In the genomic region with DNA sequence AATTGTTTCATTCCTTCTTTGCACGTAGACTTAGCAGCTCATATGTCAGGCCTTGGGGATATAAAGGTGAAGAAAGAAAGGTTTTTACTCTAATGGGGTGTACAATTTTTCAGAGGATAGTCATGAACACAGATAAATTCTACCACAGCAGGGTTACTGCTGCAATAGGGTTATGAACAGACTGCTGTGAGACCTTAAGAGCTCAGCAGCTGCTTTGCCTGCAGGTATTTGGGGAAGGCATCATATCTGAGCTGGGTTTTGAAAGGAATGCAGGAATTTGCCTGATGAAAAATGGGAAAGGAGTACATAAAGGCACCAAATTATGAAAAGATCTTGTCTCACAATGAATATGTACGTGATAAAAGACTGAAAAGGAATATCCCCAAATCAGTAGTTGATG, we compare ENCODE assay signal across 26 cellular contexts.
DNase-seq lines count a peak whose midpoint lies in the region; ATAC-seq and TF ChIP-seq lines count a peak whose summit lies in the region.
"Had no signal": no experiment of that assay in that cellular context is flagged by ENCODE, and none has a peak within 500 bp of the region (broad histone marks: within the 10 kb centered on the region; RNA-seq: fewer than 3 reads in every experiment).

No MANE protein-coding gene starts in this region.

- no peak overlapping the region for H3K27ac Mint-ChIP-seq in natural killer cell
- H3K27ac Mint-ChIP-seq: activated B cell treated with CpG ODN at 0.5 μM for 24 hours; brain; naive thymus-derived CD4-positive, alpha-beta T cell had no signal

- H3K4me1 Mint-ChIP-seq in natural killer cell: no peaks in the 10 kb centered on the region
- H3K4me1 Mint-ChIP-seq: activated B cell treated with CpG ODN at 0.5 μM for 24 hours; naive thymus-derived CD4-positive, alpha-beta T cell had no signal

- H3K9ac ChIP-seq in adipocyte (ENCODE audit: low read length): no peak overlapping the region

- no peaks in the 10 kb centered on the region for H3K4me1 ChIP-seq in adipocyte (ENCODE audit: control insufficient read depth, insufficient read depth, low read length)
- H3K4me1 ChIP-seq: psoas muscle, tibial nerve had no signal

- intact Hi-C loops in natural killer cell (cut with micrococcal nuclease): no loop called here

- H3K36me3 Mint-ChIP-seq in natural killer cell: no peaks in the 10 kb centered on the region
- H3K36me3 Mint-ChIP-seq: naive thymus-derived CD4-positive, alpha-beta T cell had no signal

- no peaks in the 10 kb centered on the region for H3K36me3 ChIP-seq in adipocyte (ENCODE audit: control insufficient read depth, insufficient read depth, low read length, severe bottlenecking)
- H3K36me3 ChIP-seq: tibial nerve had no signal

- no peak for ATAC-seq in natural killer cell
- ATAC-seq: left ventricle myocardium superior; naive thymus-derived CD4-positive, alpha-beta T cell; psoas muscle had no signal

- DNase-seq in NCI-H2227 (lab: John Stamatoyannopoulos, UW; ENCODE audit: unreplicated experiment) (peak; percentile 24), NCI-H2227 treated with DMSO at 0.1 percent for 48 hours (lab: John Stamatoyannopoulos, UW) (no peak), adipocyte (ENCODE audit: low read depth) (peak; percentile 10), fibroblast of pulmonary artery (ENCODE audit: low read depth) (peak; percentile 44), retina (peak; percentile 27), natural killer cell (no peak), kidney glomerular epithelial cell (lab: John Stamatoyannopoulos, UW) (no peak)
- DNase-seq in activated CD8-positive, alpha-beta memory T cell treated with anti-CD3 and anti-CD28 coated beads for 24 hours: no peak
- DNase-seq: activated B cell treated with CpG ODN at 0.5 μM for 24 hours; activated gamma-delta T cell treated with Interleukin-2 at 50 U/mL for 16 hours; activated T-cell treated with anti-CD3 and anti-CD28 coated beads, Interleukin-2, amount 50 U/mL, for 48 hours; GOT3; left ventricle myocardium superior; midbrain; MM.1S; naive thymus-derived CD4-positive, alpha-beta T cell; NCI-H1105 treated with DMSO at 0.1 percent for 48 hours; NCI-H2029 treated with DMSO at 0.1 percent for 48 hours; NCI-H345; nucleus accumbens; psoas muscle; stimulated activated CD4-positive, alpha-beta T cell treated with anti-CD3 and anti-CD28 coated beads, Interleukin-15, amount 100 ng/mL, for 24 hours; stimulated activated CD4-positive, alpha-beta T cell treated with anti-CD3 and anti-CD28 coated beads, Interleukin-4, amount 100 ng/mL, for 4 hours; T-helper 1 cell had no signal

- no peak for TF ChIP-seq CTCF in fibroblast of pulmonary artery (IDR thresholded peaks at IDR 0.05; ENCODE audit: low read length, missing control alignments)
- TF ChIP-seq CTCF in natural killer cell (IDR thresholded peaks at IDR 0.05): no peak

- H3K27me3 ChIP-seq in adipocyte (replicated peaks; ENCODE audit: control insufficient read depth, insufficient read depth, low read length): no peaks in the 10 kb centered on the region
- H3K27me3 ChIP-seq: tibial nerve had no signal

- H3K4me3 ChIP-seq in adipocyte (ENCODE audit: low read length) (no peak overlapping the region), fibroblast of pulmonary artery (replicated peaks; ENCODE audit: low read depth, low read length) (no peak overlapping the region)
- H3K4me3 ChIP-seq: psoas muscle, tibial nerve had no signal

- no peaks in the 10 kb centered on the region for H3K9me3 Mint-ChIP-seq in natural killer cell

- no peak overlapping the region for H3K4me3 Mint-ChIP-seq in natural killer cell
- H3K4me3 Mint-ChIP-seq: activated B cell treated with CpG ODN at 0.5 μM for 24 hours; brain; naive thymus-derived CD4-positive, alpha-beta T cell had no signal

- H3K27me3 Mint-ChIP-seq in natural killer cell (ENCODE audit: low read depth in 2 of 2): no peaks in the 10 kb centered on the region
- H3K27me3 Mint-ChIP-seq: activated B cell treated with CpG ODN at 0.5 μM for 24 hours had no signal

- peaks cover 14% of the 10 kb centered on the region for H3K9me3 ChIP-seq in adipocyte (ENCODE audit: control insufficient read depth, low read length)
- H3K9me3 ChIP-seq: psoas muscle had no signal

Comparison
In these comparisons a context has a peak if more than half of its experiments do, and no peak if none do; other contexts are left out.
1. DNase-seq: peak in NCI-H2227 (single experiment), adipocyte (single experiment), fibroblast of pulmonary artery (single experiment) and retina (single experiment); none in NCI-H2227 treated with DMSO at 0.1 percent for 48 hours (single experiment), activated CD8-positive, alpha-beta memory T cell treated with anti-CD3 and anti-CD28 coated beads for 24 hours (single experiment), natural killer cell (single experiment) and kidney glomerular epithelial cell (single experiment).